ENCODE assay signal across 1 cellular context in the genomic region with DNA sequence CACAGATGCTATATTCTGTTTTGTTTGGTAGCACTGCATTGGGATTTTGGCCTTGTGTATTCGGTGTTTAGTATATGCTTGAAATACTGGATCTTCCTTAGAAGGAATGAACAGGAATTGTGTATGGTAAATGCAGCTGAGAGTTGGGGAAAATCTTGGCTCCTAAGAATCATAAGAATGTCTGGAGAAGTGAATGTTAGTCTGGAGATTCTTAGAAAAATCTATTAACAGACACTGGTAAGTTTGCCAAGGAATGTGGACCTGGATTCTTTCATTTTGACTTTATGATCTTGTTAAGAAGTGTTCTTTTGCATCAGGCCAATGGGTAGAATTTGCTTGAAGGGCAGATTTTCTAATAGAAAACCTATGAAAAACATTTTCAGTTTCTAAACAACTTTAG.
TF ChIP-seq lines count a peak whose summit lies in the region.

No MANE protein-coding gene starts in this region.

TF ChIP-seq in SK-N-SH, 30 proteins besides CTCF, POLR2A, EP300 and RAD21 (continued from another document):
- TF ChIP-seq REST (IDR thresholded peaks at IDR 0.05; ENCODE audit: low read depth, low read length) = no peak
- peak; percentile 42; the same call in 1 of the 2 replicates for TF ChIP-seq TEAD4 (IDR thresholded peaks at IDR 0.05; ENCODE audit: borderline replicate concordance, insufficient read depth)
- no peak for TF ChIP-seq USF1 (IDR thresholded peaks at IDR 0.05; ENCODE audit: borderline replicate concordance, low read depth)
- no peak for TF ChIP-seq RCOR1 (IDR thresholded peaks at IDR 0.05; ENCODE audit: low read length)
- TF ChIP-seq USF2 (IDR thresholded peaks at IDR 0.05; ENCODE audit: borderline replicate concordance, low read depth, low read length) = no peak
- TF ChIP-seq ELF1 (IDR thresholded peaks at IDR 0.05) = no peak
- no peak for TF ChIP-seq MXI1 (IDR thresholded peaks at IDR 0.05; ENCODE audit: low read depth, low read length)
- no peak for TF ChIP-seq NRF1 (IDR thresholded peaks at IDR 0.05; ENCODE audit: low read depth, low read length)
- TF ChIP-seq PBX3 (IDR thresholded peaks at IDR 0.05) = peak; percentile 68
- peak; percentile 27; the same call in 1 of the 2 replicates for TF ChIP-seq JUND (IDR thresholded peaks at IDR 0.05)
- peak; percentile 74 for TF ChIP-seq NFIC (IDR thresholded peaks at IDR 0.05; ENCODE audit: borderline replicate concordance)
- TF ChIP-seq FOXM1 (IDR thresholded peaks at IDR 0.05; ENCODE audit: low read depth) = no peak
- peak; percentile 28; the same call in 1 of the 2 replicates for TF ChIP-seq POLR2AphosphoS5 (IDR thresholded peaks at IDR 0.05; ENCODE audit: low read depth, low read length)
- TF ChIP-seq GATA2 (CRISPR knock-in tag; IDR thresholded peaks at IDR 0.05) = no peak
- TF ChIP-seq RXRA (IDR thresholded peaks at IDR 0.05; ENCODE audit: borderline replicate concordance, low read depth) = no peak
